In genomic region chr13:25575562-25575961, GRCh38 we compare ENCODE assay signal across 23 cellular contexts.
"Had no signal": no experiment of that assay in that cellular context is flagged by ENCODE, and none has a peak within 500 bp of the region (broad histone marks: within the 10 kb centered on the region; RNA-seq: fewer than 3 reads in every experiment).

No MANE protein-coding gene starts in this region.

- H3K27ac ChIP-seq: breast epithelium, colonic mucosa, esophagus muscularis mucosa, pancreas, thyroid gland, WERI-Rb-1 had no signal

- H3K36me3 Mint-ChIP-seq: activated naive CD8-positive, alpha-beta T cell treated with anti-CD3 and anti-CD28 coated beads, Interleukin-2, amount 10 ng/mL, durations not matched to agents 7 days and 5 days; natural killer cell had no signal

- H3K27me3 ChIP-seq: breast epithelium, colonic mucosa, thyroid gland had no signal

- ATAC-seq: activated T-cell treated with anti-CD3 and anti-CD28 coated beads, Interleukin-2, amount 50 U/mL, for 4 hours; left ventricle myocardium superior; natural killer cell; pancreas; stimulated activated naive CD8-positive, alpha-beta T cell treated with anti-CD3 and anti-CD28 coated beads, Interleukin-15, Interleukin-2, amounts not matched to agents 100 U/mL and 50 U/mL, for 24 hours had no signal

- H3K27ac Mint-ChIP-seq: activated naive CD4-positive, alpha-beta T cell treated with anti-CD3 and anti-CD28 coated beads for 36 hours; activated naive CD8-positive, alpha-beta T cell treated with anti-CD3 and anti-CD28 coated beads, Interleukin-2, amount 10 ng/mL, durations not matched to agents 7 days and 5 days; natural killer cell; T-helper 2 cell treated with Interferon-gamma antibody and Interleukin-4, amounts not matched to agents 5 μg/mL and 100 μg/mL, for 36 hours had no signal

- H3K4me1 ChIP-seq: breast epithelium, colonic mucosa, esophagus muscularis mucosa, pancreas had no signal

- DNase-seq: activated CD4-positive, alpha-beta T cell treated with anti-CD3 and anti-CD28 coated beads for 1 hour; activated CD4-positive, alpha-beta T cell treated with anti-CD3 and anti-CD28 coated beads, Interleukin-2, amount 50 U/mL, for 1 hour; activated naive CD4-positive, alpha-beta T cell treated with anti-CD3 and anti-CD28 coated beads for 36 hours; activated naive CD8-positive, alpha-beta T cell treated with anti-CD3 and anti-CD28 coated beads, Interleukin-2, amount 10 ng/mL, durations not matched to agents 7 days and 5 days; activated T-cell treated with anti-CD3 and anti-CD28 coated beads, Interleukin-2, amount 50 U/mL, for 4 hours; amniotic stem cell; colonic mucosa; hippocampal formation; left ventricle myocardium superior; mammary epithelial cell; midbrain; natural killer cell; pancreas; right cardiac atrium; stimulated activated CD4-positive, alpha-beta T cell treated with anti-CD3 and anti-CD28 coated beads, Interleukin-12 subunit alpha, Interleukin-12 subunit beta, amount 100 ng/mL, for 4 hours; stimulated activated CD4-positive, alpha-beta T cell treated with anti-CD3 and anti-CD28 coated beads, Interleukin-4, amount 100 ng/mL, for 4 hours; stimulated activated naive CD8-positive, alpha-beta T cell treated with anti-CD3 and anti-CD28 coated beads, Interleukin-15, Interleukin-2, amounts not matched to agents 100 U/mL and 50 U/mL, for 24 hours; thyroid gland had no signal

- H3K4me1 Mint-ChIP-seq: central memory CD8-positive, alpha-beta T cell; natural killer cell had no signal

- H3K4me3 Mint-ChIP-seq: activated naive CD4-positive, alpha-beta T cell treated with anti-CD3 and anti-CD28 coated beads for 36 hours; activated naive CD8-positive, alpha-beta T cell treated with anti-CD3 and anti-CD28 coated beads, Interleukin-2, amount 10 ng/mL, durations not matched to agents 7 days and 5 days; activated T-cell treated with anti-CD3 and anti-CD28 coated beads, Interleukin-2, amount 50 U/mL, for 4 hours; central memory CD8-positive, alpha-beta T cell; natural killer cell; T-helper 2 cell treated with Interferon-gamma antibody and Interleukin-4, amounts not matched to agents 5 μg/mL and 100 μg/mL, for 36 hours had no signal

- H3K4me3 ChIP-seq: breast epithelium, colonic mucosa, esophagus muscularis mucosa, pancreas, thyroid gland had no signal

- H3K36me3 ChIP-seq: breast epithelium, colonic mucosa, esophagus muscularis mucosa, pancreas, thyroid gland, WERI-Rb-1 had no signal

- H3K9me3 Mint-ChIP-seq: activated naive CD4-positive, alpha-beta T cell treated with anti-CD3 and anti-CD28 coated beads for 36 hours; activated naive CD8-positive, alpha-beta T cell treated with anti-CD3 and anti-CD28 coated beads, Interleukin-2, amount 10 ng/mL, durations not matched to agents 7 days and 5 days; activated T-cell treated with anti-CD3 and anti-CD28 coated beads, Interleukin-2, amount 50 U/mL, for 4 hours; central memory CD8-positive, alpha-beta T cell; natural killer cell; T-helper 2 cell treated with Interferon-gamma antibody and Interleukin-4, amounts not matched to agents 5 μg/mL and 100 μg/mL, for 36 hours had no signal

- H3K9me3 ChIP-seq: breast epithelium, colonic mucosa, esophagus muscularis mucosa, pancreas, thyroid gland had no signal
